In the genomic region with DNA sequence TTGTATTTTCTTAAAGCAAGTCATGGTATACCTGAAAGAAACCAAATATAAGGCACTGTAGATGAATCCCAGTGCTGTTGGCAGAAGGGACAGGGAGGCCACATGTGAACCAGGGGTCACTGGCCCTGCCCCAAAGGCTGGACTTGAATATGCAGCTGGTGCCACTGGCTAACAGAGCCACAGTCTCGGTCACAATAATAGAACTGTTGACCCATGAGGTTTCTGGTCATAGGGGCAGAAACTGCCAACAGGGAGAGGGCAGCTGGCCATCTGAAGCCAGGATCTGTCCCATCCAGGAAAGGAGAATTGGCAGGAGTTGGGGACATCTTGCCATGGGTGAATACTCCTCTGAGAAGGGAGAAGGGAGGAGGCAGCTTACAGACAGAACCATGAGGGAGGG, we compare ENCODE assay signal across 2 cellular contexts.
A peak's percentile ranks its signal among the peaks of the same experiment; 100 is the strongest.
TF ChIP-seq lines count a peak whose summit lies in the region.

No MANE protein-coding gene starts in this region.

TF ChIP-seq in liver, 16 proteins besides CTCF, POLR2A, EP300 and RAD21 (continued from another document):
- TF ChIP-seq, protein P1, sequence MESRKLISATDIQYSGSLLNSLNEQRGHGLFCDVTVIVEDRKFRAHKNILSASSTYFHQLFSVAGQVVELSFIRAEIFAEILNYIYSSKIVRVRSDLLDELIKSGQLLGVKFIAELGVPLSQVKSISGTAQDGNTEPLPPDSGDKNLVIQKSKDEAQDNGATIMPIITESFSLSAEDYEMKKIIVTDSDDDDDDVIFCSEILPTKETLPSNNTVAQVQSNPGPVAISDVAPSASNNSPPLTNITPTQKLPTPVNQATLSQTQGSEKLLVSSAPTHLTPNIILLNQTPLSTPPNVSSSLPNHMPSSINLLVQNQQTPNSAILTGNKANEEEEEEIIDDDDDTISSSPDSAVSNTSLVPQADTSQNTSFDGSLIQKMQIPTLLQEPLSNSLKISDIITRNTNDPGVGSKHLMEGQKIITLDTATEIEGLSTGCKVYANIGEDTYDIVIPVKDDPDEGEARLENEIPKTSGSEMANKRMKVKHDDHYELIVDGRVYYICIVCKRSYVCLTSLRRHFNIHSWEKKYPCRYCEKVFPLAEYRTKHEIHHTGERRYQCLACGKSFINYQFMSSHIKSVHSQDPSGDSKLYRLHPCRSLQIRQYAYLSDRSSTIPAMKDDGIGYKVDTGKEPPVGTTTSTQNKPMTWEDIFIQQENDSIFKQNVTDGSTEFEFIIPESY (IDR thresholded peaks at IDR 0.05) = peak; percentile 76
- TF ChIP-seq RXRA (IDR thresholded peaks at IDR 0.05) (peak; percentile 95 to 96), GABPA (IDR thresholded peaks at IDR 0.05 in 1 of 2, conservative IDR thresholded peaks at IDR 0.05 in 1 of 2) (no peak), EGR1 (IDR thresholded peaks at IDR 0.05; ENCODE audit: low read depth in 2 of 2) (peak in 1 of 2 donors; percentile 50), JUND (IDR thresholded peaks at IDR 0.05) (peak; percentile 54 to 56), NR2F2 (IDR thresholded peaks at IDR 0.05) (peak; percentile 72), HNF4G (IDR thresholded peaks at IDR 0.05) (peak; percentile 90), FOXA1 (IDR thresholded peaks at IDR 0.05) (peak; percentile 40), YY1 (IDR thresholded peaks at IDR 0.05) (peak; percentile 60), HNF4A (conservative IDR thresholded peaks at IDR 0.05) (peak; percentile 97 to 99)
- TF ChIP-seq, protein P2, sequence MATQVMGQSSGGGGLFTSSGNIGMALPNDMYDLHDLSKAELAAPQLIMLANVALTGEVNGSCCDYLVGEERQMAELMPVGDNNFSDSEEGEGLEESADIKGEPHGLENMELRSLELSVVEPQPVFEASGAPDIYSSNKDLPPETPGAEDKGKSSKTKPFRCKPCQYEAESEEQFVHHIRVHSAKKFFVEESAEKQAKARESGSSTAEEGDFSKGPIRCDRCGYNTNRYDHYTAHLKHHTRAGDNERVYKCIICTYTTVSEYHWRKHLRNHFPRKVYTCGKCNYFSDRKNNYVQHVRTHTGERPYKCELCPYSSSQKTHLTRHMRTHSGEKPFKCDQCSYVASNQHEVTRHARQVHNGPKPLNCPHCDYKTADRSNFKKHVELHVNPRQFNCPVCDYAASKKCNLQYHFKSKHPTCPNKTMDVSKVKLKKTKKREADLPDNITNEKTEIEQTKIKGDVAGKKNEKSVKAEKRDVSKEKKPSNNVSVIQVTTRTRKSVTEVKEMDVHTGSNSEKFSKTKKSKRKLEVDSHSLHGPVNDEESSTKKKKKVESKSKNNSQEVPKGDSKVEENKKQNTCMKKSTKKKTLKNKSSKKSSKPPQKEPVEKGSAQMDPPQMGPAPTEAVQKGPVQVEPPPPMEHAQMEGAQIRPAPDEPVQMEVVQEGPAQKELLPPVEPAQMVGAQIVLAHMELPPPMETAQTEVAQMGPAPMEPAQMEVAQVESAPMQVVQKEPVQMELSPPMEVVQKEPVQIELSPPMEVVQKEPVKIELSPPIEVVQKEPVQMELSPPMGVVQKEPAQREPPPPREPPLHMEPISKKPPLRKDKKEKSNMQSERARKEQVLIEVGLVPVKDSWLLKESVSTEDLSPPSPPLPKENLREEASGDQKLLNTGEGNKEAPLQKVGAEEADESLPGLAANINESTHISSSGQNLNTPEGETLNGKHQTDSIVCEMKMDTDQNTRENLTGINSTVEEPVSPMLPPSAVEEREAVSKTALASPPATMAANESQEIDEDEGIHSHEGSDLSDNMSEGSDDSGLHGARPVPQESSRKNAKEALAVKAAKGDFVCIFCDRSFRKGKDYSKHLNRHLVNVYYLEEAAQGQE (IDR thresholded peaks at IDR 0.05) = peak; percentile 45
- TF ChIP-seq, protein P3, sequence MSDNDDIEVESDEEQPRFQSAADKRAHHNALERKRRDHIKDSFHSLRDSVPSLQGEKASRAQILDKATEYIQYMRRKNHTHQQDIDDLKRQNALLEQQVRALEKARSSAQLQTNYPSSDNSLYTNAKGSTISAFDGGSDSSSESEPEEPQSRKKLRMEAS (IDR thresholded peaks at IDR 0.05) = peak; percentile 93

TF ChIP-seq in HepG2, 621 proteins besides CTCF, POLR2A, EP300 and RAD21:
- TF ChIP-seq, protein P4, sequence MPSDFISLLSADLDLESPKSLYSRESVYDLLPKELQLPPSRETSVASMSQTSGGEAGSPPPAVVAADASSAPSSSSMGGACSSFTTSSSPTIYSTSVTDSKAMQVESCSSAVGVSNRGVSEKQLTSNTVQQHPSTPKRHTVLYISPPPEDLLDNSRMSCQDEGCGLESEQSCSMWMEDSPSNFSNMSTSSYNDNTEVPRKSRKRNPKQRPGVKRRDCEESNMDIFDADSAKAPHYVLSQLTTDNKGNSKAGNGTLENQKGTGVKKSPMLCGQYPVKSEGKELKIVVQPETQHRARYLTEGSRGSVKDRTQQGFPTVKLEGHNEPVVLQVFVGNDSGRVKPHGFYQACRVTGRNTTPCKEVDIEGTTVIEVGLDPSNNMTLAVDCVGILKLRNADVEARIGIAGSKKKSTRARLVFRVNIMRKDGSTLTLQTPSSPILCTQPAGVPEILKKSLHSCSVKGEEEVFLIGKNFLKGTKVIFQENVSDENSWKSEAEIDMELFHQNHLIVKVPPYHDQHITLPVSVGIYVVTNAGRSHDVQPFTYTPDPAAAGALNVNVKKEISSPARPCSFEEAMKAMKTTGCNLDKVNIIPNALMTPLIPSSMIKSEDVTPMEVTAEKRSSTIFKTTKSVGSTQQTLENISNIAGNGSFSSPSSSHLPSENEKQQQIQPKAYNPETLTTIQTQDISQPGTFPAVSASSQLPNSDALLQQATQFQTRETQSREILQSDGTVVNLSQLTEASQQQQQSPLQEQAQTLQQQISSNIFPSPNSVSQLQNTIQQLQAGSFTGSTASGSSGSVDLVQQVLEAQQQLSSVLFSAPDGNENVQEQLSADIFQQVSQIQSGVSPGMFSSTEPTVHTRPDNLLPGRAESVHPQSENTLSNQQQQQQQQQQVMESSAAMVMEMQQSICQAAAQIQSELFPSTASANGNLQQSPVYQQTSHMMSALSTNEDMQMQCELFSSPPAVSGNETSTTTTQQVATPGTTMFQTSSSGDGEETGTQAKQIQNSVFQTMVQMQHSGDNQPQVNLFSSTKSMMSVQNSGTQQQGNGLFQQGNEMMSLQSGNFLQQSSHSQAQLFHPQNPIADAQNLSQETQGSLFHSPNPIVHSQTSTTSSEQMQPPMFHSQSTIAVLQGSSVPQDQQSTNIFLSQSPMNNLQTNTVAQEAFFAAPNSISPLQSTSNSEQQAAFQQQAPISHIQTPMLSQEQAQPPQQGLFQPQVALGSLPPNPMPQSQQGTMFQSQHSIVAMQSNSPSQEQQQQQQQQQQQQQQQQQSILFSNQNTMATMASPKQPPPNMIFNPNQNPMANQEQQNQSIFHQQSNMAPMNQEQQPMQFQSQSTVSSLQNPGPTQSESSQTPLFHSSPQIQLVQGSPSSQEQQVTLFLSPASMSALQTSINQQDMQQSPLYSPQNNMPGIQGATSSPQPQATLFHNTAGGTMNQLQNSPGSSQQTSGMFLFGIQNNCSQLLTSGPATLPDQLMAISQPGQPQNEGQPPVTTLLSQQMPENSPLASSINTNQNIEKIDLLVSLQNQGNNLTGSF (CRISPR knock-in tag; IDR thresholded peaks at IDR 0.05) = no peak
- TF ChIP-seq NFE2L1 (CRISPR knock-in tag; IDR thresholded peaks at IDR 0.05; ENCODE audit: borderline replicate concordance) (no peak), PLRG1 (conservative IDR thresholded peaks at IDR 0.05) (no peak), MTA1 (CRISPR knock-in tag; IDR thresholded peaks at IDR 0.05; ENCODE audit: borderline replicate concordance) (no peak), ZNF230 (CRISPR knock-in tag; IDR thresholded peaks at IDR 0.05) (no peak), ZFX (CRISPR knock-in tag; IDR thresholded peaks at IDR 0.05; ENCODE audit: low read depth) (no peak), NRL (CRISPR knock-in tag; IDR thresholded peaks at IDR 0.05; ENCODE audit: borderline replicate concordance) (no peak), HMG20B (CRISPR knock-in tag; conservative IDR thresholded peaks at IDR 0.05) (no peak), REXO4 (CRISPR knock-in tag; IDR thresholded peaks at IDR 0.05; ENCODE audit: borderline replicate concordance) (no peak), MATR3 (CRISPR knock-in tag; IDR thresholded peaks at IDR 0.05) (no peak)
- TF ChIP-seq, protein P5, sequence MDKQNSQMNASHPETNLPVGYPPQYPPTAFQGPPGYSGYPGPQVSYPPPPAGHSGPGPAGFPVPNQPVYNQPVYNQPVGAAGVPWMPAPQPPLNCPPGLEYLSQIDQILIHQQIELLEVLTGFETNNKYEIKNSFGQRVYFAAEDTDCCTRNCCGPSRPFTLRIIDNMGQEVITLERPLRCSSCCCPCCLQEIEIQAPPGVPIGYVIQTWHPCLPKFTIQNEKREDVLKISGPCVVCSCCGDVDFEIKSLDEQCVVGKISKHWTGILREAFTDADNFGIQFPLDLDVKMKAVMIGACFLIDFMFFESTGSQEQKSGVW (CRISPR knock-in tag; IDR thresholded peaks at IDR 0.05; ENCODE audit: borderline replicate concordance) = no peak
- TF ChIP-seq, protein P6, sequence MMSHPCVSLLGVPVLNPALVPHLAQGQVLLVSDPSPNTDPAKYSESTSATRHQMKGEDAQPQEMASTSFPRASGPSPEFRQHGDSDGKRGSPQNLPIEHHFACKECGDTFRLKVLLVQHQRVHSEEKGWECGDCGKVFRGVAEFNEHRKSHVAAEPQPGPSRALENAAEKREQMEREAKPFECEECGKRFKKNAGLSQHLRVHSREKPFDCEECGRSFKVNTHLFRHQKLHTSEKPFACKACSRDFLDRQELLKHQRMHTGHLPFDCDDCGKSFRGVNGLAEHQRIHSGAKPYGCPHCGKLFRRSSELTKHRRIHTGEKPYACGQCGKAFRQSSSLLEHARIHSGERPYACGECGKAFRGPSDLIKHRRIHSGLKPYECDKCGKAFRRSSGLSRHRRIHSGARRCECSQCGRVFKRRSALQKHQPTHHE (CRISPR knock-in tag; IDR thresholded peaks at IDR 0.05; ENCODE audit: borderline replicate concordance) = no peak
- TF ChIP-seq, protein P7, sequence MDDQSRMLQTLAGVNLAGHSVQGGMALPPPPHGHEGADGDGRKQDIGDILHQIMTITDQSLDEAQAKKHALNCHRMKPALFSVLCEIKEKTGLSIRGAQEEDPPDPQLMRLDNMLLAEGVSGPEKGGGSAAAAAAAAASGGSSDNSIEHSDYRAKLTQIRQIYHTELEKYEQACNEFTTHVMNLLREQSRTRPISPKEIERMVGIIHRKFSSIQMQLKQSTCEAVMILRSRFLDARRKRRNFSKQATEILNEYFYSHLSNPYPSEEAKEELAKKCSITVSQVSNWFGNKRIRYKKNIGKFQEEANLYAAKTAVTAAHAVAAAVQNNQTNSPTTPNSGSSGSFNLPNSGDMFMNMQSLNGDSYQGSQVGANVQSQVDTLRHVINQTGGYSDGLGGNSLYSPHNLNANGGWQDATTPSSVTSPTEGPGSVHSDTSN (CRISPR knock-in tag; IDR thresholded peaks at IDR 0.05; ENCODE audit: borderline replicate concordance) = no peak
- TF ChIP-seq, protein P8, sequence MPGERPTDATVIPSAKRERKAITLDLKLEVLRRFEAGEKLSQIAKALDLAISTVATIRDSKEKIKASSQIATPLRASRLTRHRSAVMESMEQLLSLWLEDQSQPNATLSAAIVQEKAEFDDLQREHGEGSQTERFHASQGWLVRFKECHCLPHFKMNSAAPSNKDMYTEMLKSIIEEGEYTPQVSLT (CRISPR knock-in tag; IDR thresholded peaks at IDR 0.05; ENCODE audit: borderline replicate concordance, low read depth) = no peak
- TF ChIP-seq, protein P9, sequence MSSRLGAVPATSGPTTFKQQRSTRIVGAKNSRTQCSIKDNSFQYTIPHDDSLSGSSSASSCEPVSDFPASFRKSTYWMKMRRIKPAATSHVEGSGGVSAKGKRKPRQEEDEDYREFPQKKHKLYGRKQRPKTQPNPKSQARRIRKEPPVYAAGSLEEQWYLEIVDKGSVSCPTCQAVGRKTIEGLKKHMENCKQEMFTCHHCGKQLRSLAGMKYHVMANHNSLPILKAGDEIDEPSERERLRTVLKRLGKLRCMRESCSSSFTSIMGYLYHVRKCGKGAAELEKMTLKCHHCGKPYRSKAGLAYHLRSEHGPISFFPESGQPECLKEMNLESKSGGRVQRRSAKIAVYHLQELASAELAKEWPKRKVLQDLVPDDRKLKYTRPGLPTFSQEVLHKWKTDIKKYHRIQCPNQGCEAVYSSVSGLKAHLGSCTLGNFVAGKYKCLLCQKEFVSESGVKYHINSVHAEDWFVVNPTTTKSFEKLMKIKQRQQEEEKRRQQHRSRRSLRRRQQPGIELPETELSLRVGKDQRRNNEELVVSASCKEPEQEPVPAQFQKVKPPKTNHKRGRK (CRISPR knock-in tag; IDR thresholded peaks at IDR 0.05) = no peak
